In genomic region chr2:176779917-176780316, GRCh38 we compare ENCODE assay signal across 1 cellular context.
TF ChIP-seq lines count a peak whose summit lies in the region.

No MANE protein-coding gene starts in this region.

TF ChIP-seq in GM23338, 12 proteins besides CTCF, POLR2A, EP300 and RAD21 (continued from another document):
- TF ChIP-seq ZNF462 (CRISPR knock-in tag; IDR thresholded peaks at IDR 0.05), result no peak
- no peak for TF ChIP-seq JUNB (IDR thresholded peaks at IDR 0.05; ENCODE audit: unreplicated experiment)
- no peak for TF ChIP-seq EZH2phosphoT487 (IDR thresholded peaks at IDR 0.05; ENCODE audit: unreplicated experiment)
- TF ChIP-seq STAT1 (IDR thresholded peaks at IDR 0.05; ENCODE audit: unreplicated experiment), result no peak
- no peak for TF ChIP-seq NANOG (IDR thresholded peaks at IDR 0.05; ENCODE audit: borderline replicate concordance)
